In the genomic region with DNA sequence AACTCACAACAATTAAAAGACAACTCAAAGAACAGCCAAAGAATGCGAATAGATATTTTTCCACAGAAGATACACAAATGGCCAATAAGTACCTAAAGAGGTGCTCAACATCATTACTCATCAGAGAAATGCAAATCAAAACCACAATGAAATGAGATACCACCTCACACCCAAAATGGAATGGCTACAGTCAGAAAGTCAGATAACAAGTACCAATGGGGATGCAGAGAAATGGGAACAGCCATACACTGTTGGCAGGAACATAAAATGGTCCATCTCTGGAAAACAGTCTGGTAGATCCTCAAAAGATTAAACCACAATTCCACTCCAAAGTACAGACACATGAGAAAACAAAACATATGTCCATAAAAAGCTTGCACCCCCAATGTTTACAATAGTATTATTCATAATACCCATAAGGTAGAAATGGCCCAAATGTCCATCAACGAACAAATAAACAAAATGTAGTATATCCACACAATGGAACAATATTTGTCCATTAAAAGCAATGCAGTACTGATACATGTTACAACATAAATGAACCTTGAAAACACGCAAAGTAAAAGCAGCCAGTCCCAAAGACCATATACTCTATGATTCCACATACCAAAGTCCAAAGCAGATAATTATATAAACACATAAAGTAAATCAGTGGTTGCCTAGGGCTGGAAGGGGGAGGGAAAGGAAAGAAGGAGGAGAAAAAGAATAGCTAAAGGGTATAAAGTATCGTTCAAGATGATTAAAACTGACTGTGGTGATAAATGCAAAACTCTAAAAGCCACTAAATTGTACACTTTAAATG, we compare ENCODE assay signal across 12 cellular contexts. TPM values are rescaled to one million over a fixed set of nuclear protein-coding genes. Genes with fewer than 3 reads are reported as not detected.
A peak's percentile ranks its signal among the peaks of the same experiment; 100 is the strongest.
DNase-seq lines count a peak whose midpoint lies in the region; ATAC-seq, FAIRE-seq and TF ChIP-seq lines count a peak whose summit lies in the region.
"Had no signal": no experiment of that assay in that cellular context is flagged by ENCODE, and none has a peak within 500 bp of the region (broad histone marks: within the 10 kb centered on the region; RNA-seq: fewer than 3 reads in every experiment).

No MANE protein-coding gene starts in this region.

- H3K4me1 ChIP-seq in effector memory CD4-positive, alpha-beta T cell (ENCODE audit: control insufficient read depth, insufficient read depth, low read length, poor library complexity, severe bottlenecking): peaks cover 2% of the 10 kb centered on the region

- POLR2A ChIA-PET in activated CD8-positive, alpha-beta T cell treated with anti-CD3 and anti-CD28 coated beads for 36 hours (lab: Charles Lee): interaction anchor here (0.6 to 1.5 kb wide), 5 partner anchors 10 to 38 kb away, joined by 3 to 4 read pairs (median 3); no protein-coding TSS in a partner anchor
- POLR2A ChIA-PET in activated CD8-positive, alpha-beta T cell treated with anti-CD3 and anti-CD28 coated beads, Interleukin-2, amount 10 ng/mL, durations not matched to agents 7 days and 5 days (lab: Charles Lee): no interaction called here

- H3K36me3 Mint-ChIP-seq in activated CD8-positive, alpha-beta T cell treated with anti-CD3 and anti-CD28 coated beads for 36 hours (ENCODE audit: low read depth): peaks cover 33% of the 10 kb centered on the region
- peaks cover 32% of the 10 kb centered on the region for H3K36me3 Mint-ChIP-seq in activated CD8-positive, alpha-beta T cell treated with anti-CD3 and anti-CD28 coated beads, Interleukin-2, amount 10 ng/mL, durations not matched to agents 7 days and 5 days (ENCODE audit: low read depth)
- peaks cover 34% of the 10 kb centered on the region for H3K36me3 Mint-ChIP-seq in stimulated activated effector memory CD8-positive, alpha-beta T cell treated with anti-CD3 and anti-CD28 coated beads, Interleukin-12 subunit alpha, Interleukin-12 subunit beta, amount 100 ng/mL, for 72 hours
- peaks cover 37% of the 10 kb centered on the region for H3K36me3 Mint-ChIP-seq in activated CD8-positive, alpha-beta memory T cell treated with anti-CD3 and anti-CD28 coated beads, Interleukin-2, amount 10 ng/mL, durations not matched to agents 7 days and 5 days

- H3K27me3 ChIP-seq in bronchial epithelial cell (ENCODE audit: control insufficient read depth, insufficient read depth, low read length): no peaks in the 10 kb centered on the region
- H3K27me3 ChIP-seq in effector memory CD4-positive, alpha-beta T cell (replicated peaks; ENCODE audit: control insufficient read depth, insufficient read depth, low read length, poor library complexity, severe bottlenecking): no peaks in the 10 kb centered on the region

- peak; percentile 68 for ATAC-seq in activated CD8-positive, alpha-beta T cell treated with anti-CD3 and anti-CD28 coated beads for 36 hours
- ATAC-seq in activated CD8-positive, alpha-beta T cell treated with anti-CD3 and anti-CD28 coated beads, Interleukin-2, amount 10 ng/mL, durations not matched to agents 7 days and 5 days: no peak
- ATAC-seq in HG03432 (IDR thresholded peaks at IDR 0.05; ENCODE audit: unreplicated experiment): peak; percentile 30
- ATAC-seq in stimulated activated effector memory CD8-positive, alpha-beta T cell treated with anti-CD3 and anti-CD28 coated beads, Interleukin-12 subunit alpha, Interleukin-12 subunit beta, amount 100 ng/mL, for 72 hours: peak; percentile 86
- no peak for ATAC-seq in activated CD8-positive, alpha-beta memory T cell treated with anti-CD3 and anti-CD28 coated beads, Interleukin-2, amount 10 ng/mL, durations not matched to agents 7 days and 5 days

- CTCF ChIA-PET in activated CD8-positive, alpha-beta T cell treated with anti-CD3 and anti-CD28 coated beads for 36 hours (lab: Charles Lee): interaction anchor here (3.4 kb wide), 1 partner anchor 11 kb away, joined by 17 read pairs; no protein-coding TSS in a partner anchor
- CTCF ChIA-PET in activated CD8-positive, alpha-beta T cell treated with anti-CD3 and anti-CD28 coated beads, Interleukin-2, amount 10 ng/mL, durations not matched to agents 7 days and 5 days (lab: Charles Lee): interaction anchor here (0.8 to 1.3 kb wide), 3 partner anchors 18 to 23 kb away, joined by 3 read pairs; no protein-coding TSS in a partner anchor
- CTCF ChIA-PET in activated CD8-positive, alpha-beta memory T cell treated with anti-CD3 and anti-CD28 coated beads, Interleukin-2, amount 10 ng/mL, durations not matched to agents 7 days and 5 days (lab: Charles Lee): no interaction called here

- peak overlapping the region; percentile 56 for H3K27ac Mint-ChIP-seq in activated CD8-positive, alpha-beta T cell treated with anti-CD3 and anti-CD28 coated beads for 36 hours
- no peak overlapping the region for H3K27ac Mint-ChIP-seq in activated CD8-positive, alpha-beta T cell treated with anti-CD3 and anti-CD28 coated beads, Interleukin-2, amount 10 ng/mL, durations not matched to agents 7 days and 5 days
- peak overlapping the region; percentile 50 for H3K27ac Mint-ChIP-seq in stimulated activated effector memory CD8-positive, alpha-beta T cell treated with anti-CD3 and anti-CD28 coated beads, Interleukin-12 subunit alpha, Interleukin-12 subunit beta, amount 100 ng/mL, for 72 hours
- no peak overlapping the region for H3K27ac Mint-ChIP-seq in activated CD8-positive, alpha-beta memory T cell treated with anti-CD3 and anti-CD28 coated beads, Interleukin-2, amount 10 ng/mL, durations not matched to agents 7 days and 5 days

- peaks cover 64% of the 10 kb centered on the region for H3K4me1 Mint-ChIP-seq in activated CD8-positive, alpha-beta T cell treated with anti-CD3 and anti-CD28 coated beads for 36 hours (ENCODE audit: low read depth)
- H3K4me1 Mint-ChIP-seq in activated CD8-positive, alpha-beta T cell treated with anti-CD3 and anti-CD28 coated beads, Interleukin-2, amount 10 ng/mL, durations not matched to agents 7 days and 5 days (ENCODE audit: low read depth): peaks cover 28% of the 10 kb centered on the region
- peaks cover 61% of the 10 kb centered on the region for H3K4me1 Mint-ChIP-seq in stimulated activated effector memory CD8-positive, alpha-beta T cell treated with anti-CD3 and anti-CD28 coated beads, Interleukin-12 subunit alpha, Interleukin-12 subunit beta, amount 100 ng/mL, for 72 hours
- H3K4me1 Mint-ChIP-seq in activated CD8-positive, alpha-beta memory T cell treated with anti-CD3 and anti-CD28 coated beads, Interleukin-2, amount 10 ng/mL, durations not matched to agents 7 days and 5 days: peaks cover 41% of the 10 kb centered on the region

- no peak for TF ChIP-seq CTCF in activated CD8-positive, alpha-beta T cell treated with anti-CD3 and anti-CD28 coated beads for 36 hours (IDR thresholded peaks at IDR 0.05)
- TF ChIP-seq CTCF in bronchial epithelial cell (IDR thresholded peaks at IDR 0.05; ENCODE audit: insufficient read depth, low read length, severe bottlenecking): no peak

- intact Hi-C loops in activated CD8-positive, alpha-beta T cell treated with anti-CD3 and anti-CD28 coated beads for 36 hours (cut with micrococcal nuclease): no loop called here

- no peak for FAIRE-seq in bronchial epithelial cell (lab: Jason Lieb, UNC)

- H3K4me3 Mint-ChIP-seq in activated CD8-positive, alpha-beta T cell treated with anti-CD3 and anti-CD28 coated beads for 36 hours: no peak overlapping the region
- H3K4me3 Mint-ChIP-seq in activated CD8-positive, alpha-beta T cell treated with anti-CD3 and anti-CD28 coated beads, Interleukin-2, amount 10 ng/mL, durations not matched to agents 7 days and 5 days: no peak overlapping the region
- H3K4me3 Mint-ChIP-seq in stimulated activated effector memory CD8-positive, alpha-beta T cell treated with anti-CD3 and anti-CD28 coated beads, Interleukin-12 subunit alpha, Interleukin-12 subunit beta, amount 100 ng/mL, for 72 hours: peak overlapping the region; percentile 5
- H3K4me3 Mint-ChIP-seq in activated CD8-positive, alpha-beta memory T cell treated with anti-CD3 and anti-CD28 coated beads, Interleukin-2, amount 10 ng/mL, durations not matched to agents 7 days and 5 days: no peak overlapping the region
- H3K4me3 Mint-ChIP-seq: brain had no signal

- H3K36me3 ChIP-seq in bronchial epithelial cell (ENCODE audit: control insufficient read depth, insufficient read depth, low read length): no peaks in the 10 kb centered on the region
- no peaks in the 10 kb centered on the region for H3K36me3 ChIP-seq in effector memory CD4-positive, alpha-beta T cell (ENCODE audit: control insufficient read depth, insufficient read depth, low read length)

- no peaks in the 10 kb centered on the region for H3K9me3 ChIP-seq in effector memory CD4-positive, alpha-beta T cell (ENCODE audit: control insufficient read depth, low read length)

- no peak for DNase-seq in activated CD8-positive, alpha-beta T cell treated with anti-CD3 and anti-CD28 coated beads for 36 hours
- DNase-seq in activated CD8-positive, alpha-beta T cell treated with anti-CD3 and anti-CD28 coated beads, Interleukin-2, amount 10 ng/mL, durations not matched to agents 7 days and 5 days: no peak
- DNase-seq in bronchial epithelial cell (ENCODE audit: low read depth) (peak; percentile 72), HK-2 (ENCODE audit: unreplicated experiment) (no peak)
- DNase-seq in stimulated activated effector memory CD8-positive, alpha-beta T cell treated with anti-CD3 and anti-CD28 coated beads, Interleukin-12 subunit alpha, Interleukin-12 subunit beta, amount 100 ng/mL, for 72 hours (ENCODE audit: low spot score in 2 of 2): no peak
- no peak for DNase-seq in effector memory CD4-positive, alpha-beta T cell
- no peak for DNase-seq in activated CD8-positive, alpha-beta memory T cell treated with anti-CD3 and anti-CD28 coated beads, Interleukin-2, amount 10 ng/mL, durations not matched to agents 7 days and 5 days
- DNase-seq: DND-41, erythroblast, NCI-H187 treated with DMSO at 0.1 percent for 48 hours had no signal

- H3K27ac ChIP-seq in effector memory CD4-positive, alpha-beta T cell (ENCODE audit: insufficient read depth, low read length, poor library complexity, severe bottlenecking): no peak overlapping the region

- no peak overlapping the region for H3K4me3 ChIP-seq in bronchial epithelial cell (ENCODE audit: low read depth, low read length)
- no peak overlapping the region for H3K4me3 ChIP-seq in effector memory CD4-positive, alpha-beta T cell (ENCODE audit: insufficient read depth, low read depth, low read length, poor library complexity, severe bottlenecking)

- no peaks in the 10 kb centered on the region for H3K27me3 Mint-ChIP-seq in activated CD8-positive, alpha-beta T cell treated with anti-CD3 and anti-CD28 coated beads for 36 hours
- H3K27me3 Mint-ChIP-seq in activated CD8-positive, alpha-beta T cell treated with anti-CD3 and anti-CD28 coated beads, Interleukin-2, amount 10 ng/mL, durations not matched to agents 7 days and 5 days (ENCODE audit: low read depth): no peaks in the 10 kb centered on the region
- H3K27me3 Mint-ChIP-seq in activated CD8-positive, alpha-beta memory T cell treated with anti-CD3 and anti-CD28 coated beads, Interleukin-2, amount 10 ng/mL, durations not matched to agents 7 days and 5 days: no peaks in the 10 kb centered on the region

- peaks cover 8% of the 10 kb centered on the region for H3K9me3 Mint-ChIP-seq in activated CD8-positive, alpha-beta T cell treated with anti-CD3 and anti-CD28 coated beads for 36 hours
- peaks cover 5% of the 10 kb centered on the region for H3K9me3 Mint-ChIP-seq in activated CD8-positive, alpha-beta T cell treated with anti-CD3 and anti-CD28 coated beads, Interleukin-2, amount 10 ng/mL, durations not matched to agents 7 days and 5 days (ENCODE audit: insufficient read depth)
- no peaks in the 10 kb centered on the region for H3K9me3 Mint-ChIP-seq in stimulated activated effector memory CD8-positive, alpha-beta T cell treated with anti-CD3 and anti-CD28 coated beads, Interleukin-12 subunit alpha, Interleukin-12 subunit beta, amount 100 ng/mL, for 72 hours
- H3K9me3 Mint-ChIP-seq in activated CD8-positive, alpha-beta memory T cell treated with anti-CD3 and anti-CD28 coated beads, Interleukin-2, amount 10 ng/mL, durations not matched to agents 7 days and 5 days (ENCODE audit: low read depth): peaks cover 3% of the 10 kb centered on the region

RNA-seq across cellular contexts. Expression of gene USP12, which starts 19.6 kb away (rescaled TPM):
- 10 to 100 TPM; 35.7 to 40.1 TPM for total RNA-seq in activated CD8-positive, alpha-beta T cell treated with anti-CD3 and anti-CD28 coated beads for 36 hours
- 10 to 100 TPM; 19.3 to 19.8 TPM for total RNA-seq in activated CD8-positive, alpha-beta T cell treated with anti-CD3 and anti-CD28 coated beads, Interleukin-2, amount 10 ng/mL, durations not matched to agents 7 days and 5 days
- 17.9 and 20.9 TPM in 2 replicates for total RNA-seq in bronchial epithelial cell
- total RNA-seq in activated CD8-positive, alpha-beta memory T cell treated with anti-CD3 and anti-CD28 coated beads, Interleukin-2, amount 10 ng/mL, durations not matched to agents 7 days and 5 days: 10 to 100 TPM; 32.0 to 38.9 TPM

Comparison
In these comparisons a context has a peak if more than half of its experiments do, and no peak if none do; other contexts are left out.
1. ATAC-seq: peak in activated CD8-positive, alpha-beta T cell treated with anti-CD3 and anti-CD28 coated beads for 36 hours (single experiment), HG03432 (single experiment) and stimulated activated effector memory CD8-positive, alpha-beta T cell treated with anti-CD3 and anti-CD28 coated beads, Interleukin-12 subunit alpha, Interleukin-12 subunit beta, amount 100 ng/mL, for 72 hours (single experiment); none in activated CD8-positive, alpha-beta T cell treated with anti-CD3 and anti-CD28 coated beads, Interleukin-2, amount 10 ng/mL, durations not matched to agents 7 days and 5 days (single experiment) and activated CD8-positive, alpha-beta memory T cell treated with anti-CD3 and anti-CD28 coated beads, Interleukin-2, amount 10 ng/mL, durations not matched to agents 7 days and 5 days (single experiment).
2. H3K27ac Mint-ChIP-seq: peak in activated CD8-positive, alpha-beta T cell treated with anti-CD3 and anti-CD28 coated beads for 36 hours (single experiment) and stimulated activated effector memory CD8-positive, alpha-beta T cell treated with anti-CD3 and anti-CD28 coated beads, Interleukin-12 subunit alpha, Interleukin-12 subunit beta, amount 100 ng/mL, for 72 hours (single experiment); none in activated CD8-positive, alpha-beta T cell treated with anti-CD3 and anti-CD28 coated beads, Interleukin-2, amount 10 ng/mL, durations not matched to agents 7 days and 5 days (single experiment) and activated CD8-positive, alpha-beta memory T cell treated with anti-CD3 and anti-CD28 coated beads, Interleukin-2, amount 10 ng/mL, durations not matched to agents 7 days and 5 days (single experiment).